1 cellular context compared by ENCODE assay signal in genomic region chr17:7329360-7330098, GRCh38.
TF ChIP-seq lines count a peak whose summit lies in the region.

No MANE protein-coding gene starts in this region.

TF ChIP-seq in K562, 482 proteins besides CTCF, POLR2A, EP300 and RAD21 (continued from another document and continues in another):
- TF ChIP-seq HES1 (IDR thresholded peaks at IDR 0.05; ENCODE audit: low read depth) (no peak), ARID1B (IDR thresholded peaks at IDR 0.05) (no peak), AFF1 (IDR thresholded peaks at IDR 0.05; ENCODE audit: low read depth in 1 of 2, partially characterized antibody in 2 of 2) (no peak), NFATC3 (IDR thresholded peaks at IDR 0.05) (no peak), YBX1 (IDR thresholded peaks at IDR 0.05) (no peak), NELFE (IDR thresholded peaks at IDR 0.05; ENCODE audit: insufficient read depth, insufficient read length) (no peak), CHCHD3 (CRISPR knock-in tag; IDR thresholded peaks at IDR 0.05) (no peak), GABPB1 (CRISPR knock-in tag; IDR thresholded peaks at IDR 0.05) (peak; percentile 37; the same call in 1 of the 2 replicates), TEAD4 (IDR thresholded peaks at IDR 0.05; ENCODE audit: low read length) (0 out of 2 replicates have a peak, but pooled peaks have one; percentile 12), TEAD4 (CRISPR knock-in tag; IDR thresholded peaks at IDR 0.05; ENCODE audit: borderline replicate concordance) (no peak), NCOR1 (IDR thresholded peaks at IDR 0.05) (no peak), CEBPZ (IDR thresholded peaks at IDR 0.05; ENCODE audit: borderline replicate concordance, low read depth, low read length) (no peak), FOXM1 (IDR thresholded peaks at IDR 0.05; ENCODE audit: low read depth) (no peak), FOXM1 (CRISPR knock-in tag; IDR thresholded peaks at IDR 0.05; ENCODE audit: low read depth) (no peak), ARID3A (IDR thresholded peaks at IDR 0.05; ENCODE audit: borderline replicate concordance, low read depth, low read length) (no peak), SMAD1 (IDR thresholded peaks at IDR 0.05; ENCODE audit: low read depth, low read length, partially characterized antibody) (no peak), ZNF764 (CRISPR knock-in tag; IDR thresholded peaks at IDR 0.05; ENCODE audit: low read depth) (no peak), ZNF274 (IDR thresholded peaks at IDR 0.05; ENCODE audit: borderline replicate concordance, low read depth, low read length) (no peak), NFE2 (IDR thresholded peaks at IDR 0.05; ENCODE audit: low read depth) (no peak), RBFOX2 (IDR thresholded peaks at IDR 0.05; ENCODE audit: low read depth, low read length) (0 out of 2 replicates have a peak, but pooled peaks have one; percentile 47), TEAD1 (CRISPR knock-in tag; IDR thresholded peaks at IDR 0.05) (no peak), CBFA2T3 (IDR thresholded peaks at IDR 0.05) (no peak), PATZ1 (CRISPR knock-in tag; IDR thresholded peaks at IDR 0.05; ENCODE audit: borderline replicate concordance) (no peak), REST (CRISPR knock-in tag; IDR thresholded peaks at IDR 0.05; ENCODE audit: low read depth) (no peak), ETV6 (IDR thresholded peaks at IDR 0.05; ENCODE audit: borderline replicate concordance in 1 of 2, low read depth in 2 of 2, low read length in 1 of 2) (no peak), ETV6 (CRISPR knock-in tag; IDR thresholded peaks at IDR 0.05; ENCODE audit: borderline replicate concordance) (no peak), ZNF398 (CRISPR knock-in tag; IDR thresholded peaks at IDR 0.05) (no peak), PRMT5 (CRISPR knock-in tag; IDR thresholded peaks at IDR 0.05) (no peak), HNRNPUL1 (IDR thresholded peaks at IDR 0.05; ENCODE audit: low read length) (no peak), SMAD3 (CRISPR knock-in tag; conservative IDR thresholded peaks at IDR 0.05) (no peak), NFIC (IDR thresholded peaks at IDR 0.05) (no peak), MTA3 (IDR thresholded peaks at IDR 0.05; ENCODE audit: borderline replicate concordance) (no peak), KLF13 (tag; IDR thresholded peaks at IDR 0.05; ENCODE audit: borderline replicate concordance, low read depth) (peak; percentile 86; the same call in 1 of the 2 replicates), BRD9 (IDR thresholded peaks at IDR 0.05; ENCODE audit: low read depth, partially characterized antibody) (no peak), FIP1L1 (IDR thresholded peaks at IDR 0.05; ENCODE audit: low read depth, low read length, poor library complexity, severe bottlenecking) (no peak), MAX (CRISPR knock-in tag; IDR thresholded peaks at IDR 0.05) (no peak; the same call in 1 of the 2 replicates), TCF3 (CRISPR knock-in tag; IDR thresholded peaks at IDR 0.05) (no peak), FOXK1 (CRISPR knock-in tag; IDR thresholded peaks at IDR 0.05; ENCODE audit: borderline replicate concordance) (no peak), ZNF121 (CRISPR knock-in tag; conservative IDR thresholded peaks at IDR 0.05) (no peak), GATAD2A (IDR thresholded peaks at IDR 0.05) (no peak), UBTF (IDR thresholded peaks at IDR 0.05; ENCODE audit: borderline replicate concordance in 1 of 2, low read depth in 2 of 2, low read length in 2 of 2) (no peak), THAP7 (CRISPR knock-in tag; IDR thresholded peaks at IDR 0.05) (no peak)
